19 cellular contexts compared by ENCODE assay signal in the genomic region with DNA sequence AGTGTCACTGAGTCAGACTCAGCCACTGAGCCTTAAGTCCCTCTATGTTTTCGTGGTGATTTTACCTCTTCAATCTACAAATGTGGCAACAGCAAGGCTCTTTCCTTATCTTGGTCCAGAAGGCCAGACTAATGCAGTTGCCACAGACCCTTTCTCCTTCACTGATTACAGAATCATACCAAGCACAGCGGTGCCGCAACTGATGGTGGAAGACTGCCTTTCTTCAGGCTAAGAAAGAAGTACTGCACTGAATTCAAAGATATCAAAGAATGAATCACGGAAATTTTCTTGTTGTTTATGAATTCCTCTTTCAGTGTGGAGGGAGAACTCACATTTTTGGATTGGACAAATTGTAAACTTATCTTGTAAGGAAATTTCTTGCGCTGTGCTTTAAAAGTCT. TPM values are rescaled to one million over a fixed set of nuclear protein-coding genes. Genes with fewer than 3 reads are reported as not detected.
DNase-seq lines count a peak whose midpoint lies in the region; ATAC-seq and TF ChIP-seq lines count a peak whose summit lies in the region.
"Had no signal": no experiment of that assay in that cellular context is flagged by ENCODE, and none has a peak within 500 bp of the region (broad histone marks: within the 10 kb centered on the region; RNA-seq: fewer than 3 reads in every experiment).

No MANE protein-coding gene starts in this region.

- H3K4me1 ChIP-seq in lung (ENCODE audit: control insufficient read depth in 2 of 2, insufficient read depth in 2 of 2, low read length in 2 of 2) (peaks cover 3 to 13% of the 10 kb centered on the region in 2 donors), testis (peaks cover 16% of the 10 kb centered on the region)
- H3K4me1 ChIP-seq: colonic mucosa had no signal

- H3K4me1 Mint-ChIP-seq in stimulated activated naive CD8-positive, alpha-beta T cell treated with anti-CD3 and anti-CD28 coated beads, Interleukin-15, Interleukin-2, amounts not matched to agents 100 ng/mL and 50 ng/mL, for 24 hours (ENCODE audit: low read depth): peaks cover 27% of the 10 kb centered on the region
- peaks cover 16% of the 10 kb centered on the region for H3K4me1 Mint-ChIP-seq in stimulated activated naive CD8-positive, alpha-beta T cell treated with anti-CD3 and anti-CD28 coated beads, Interleukin-15, amount 100 ng/mL, for 72 hours

- H3K27ac ChIP-seq in lung (ENCODE audit: low read depth in 1 of 2, low read length in 1 of 2) (peak overlapping the region; percentile 10 to 33), testis (peak overlapping the region; percentile 19 to 58)
- H3K27ac ChIP-seq: colonic mucosa, SJSA1 had no signal

- WGBS in lung, 2 donors: 50 to 75% methylated on average over 5 of the region's 5 CpGs
- WGBS in testis, 2 donors: 42 to 50% methylated on average over 5 of the region's 5 CpGs

- no peaks in the 10 kb centered on the region for H3K27me3 Mint-ChIP-seq in stimulated activated naive CD8-positive, alpha-beta T cell treated with anti-CD3 and anti-CD28 coated beads, Interleukin-15, Interleukin-2, amounts not matched to agents 100 ng/mL and 50 ng/mL, for 24 hours
- H3K27me3 Mint-ChIP-seq in stimulated activated naive CD8-positive, alpha-beta T cell treated with anti-CD3 and anti-CD28 coated beads, Interleukin-15, amount 100 ng/mL, for 72 hours: no peaks in the 10 kb centered on the region
- H3K27me3 Mint-ChIP-seq: activated CD4-positive, alpha-beta T cell treated with anti-CD3 and anti-CD28 coated beads, Interleukin-2, amount 10 ng/mL, durations not matched to agents 24 days and 14 days had no signal

- H3K9me3 ChIP-seq in lung (ENCODE audit: control insufficient read depth in 2 of 2, insufficient read depth in 1 of 2, low read length in 1 of 2) (no peaks in the 10 kb centered on the region), testis (no peaks in the 10 kb centered on the region)
- H3K9me3 ChIP-seq: colonic mucosa, SJSA1, tibial nerve had no signal

- peak overlapping the region; percentile 71 for H3K27ac Mint-ChIP-seq in stimulated activated naive CD8-positive, alpha-beta T cell treated with anti-CD3 and anti-CD28 coated beads, Interleukin-15, Interleukin-2, amounts not matched to agents 100 ng/mL and 50 ng/mL, for 24 hours
- H3K27ac Mint-ChIP-seq in stimulated activated naive CD8-positive, alpha-beta T cell treated with anti-CD3 and anti-CD28 coated beads, Interleukin-15, amount 100 ng/mL, for 72 hours: no peak overlapping the region
- H3K27ac Mint-ChIP-seq: activated CD4-positive, alpha-beta T cell treated with anti-CD3 and anti-CD28 coated beads, Interleukin-2, amount 10 ng/mL, durations not matched to agents 24 days and 14 days had no signal

- TF ChIP-seq POLR2A in testis (IDR thresholded peaks at IDR 0.05): no peak

- no peaks in the 10 kb centered on the region for H3K27me3 ChIP-seq in lung (ENCODE audit: control insufficient read depth, insufficient read depth)
- no peaks in the 10 kb centered on the region for H3K27me3 ChIP-seq in testis
- H3K27me3 ChIP-seq: colonic mucosa, SJSA1, tibial nerve had no signal

- no peak overlapping the region for H3K4me3 Mint-ChIP-seq in stimulated activated naive CD8-positive, alpha-beta T cell treated with anti-CD3 and anti-CD28 coated beads, Interleukin-15, Interleukin-2, amounts not matched to agents 100 ng/mL and 50 ng/mL, for 24 hours
- no peak overlapping the region for H3K4me3 Mint-ChIP-seq in stimulated activated naive CD8-positive, alpha-beta T cell treated with anti-CD3 and anti-CD28 coated beads, Interleukin-15, amount 100 ng/mL, for 72 hours
- H3K4me3 Mint-ChIP-seq: activated CD4-positive, alpha-beta T cell treated with anti-CD3 and anti-CD28 coated beads, Interleukin-2, amount 10 ng/mL, durations not matched to agents 24 days and 14 days had no signal

- DNase-seq in stimulated activated naive CD8-positive, alpha-beta T cell treated with anti-CD3 and anti-CD28 coated beads, Interleukin-15, amount 100 ng/mL, for 72 hours: no peak
- peak; percentile 21 for DNase-seq in astrocyte of the hippocampus (ENCODE audit: low read depth, low spot score)
- no peak for DNase-seq in lung (ENCODE audit: low spot score)
- peak; percentile 30 for DNase-seq in testis
- no peak for DNase-seq in dedifferentiated amniotic fluid mesenchymal stem cell (ENCODE audit: extremely low spot score)
- no peak for DNase-seq in SKM-1 (lab: John Stamatoyannopoulos, UW; ENCODE audit: unreplicated experiment)
- DNase-seq in C1 segment of cervical spinal cord (lab: John Stamatoyannopoulos, UW): no peak
- DNase-seq: activated CD4-positive, alpha-beta T cell treated with anti-CD3 and anti-CD28 coated beads, Interleukin-2, amount 10 ng/mL, durations not matched to agents 24 days and 14 days; activated T-cell treated with anti-CD3 and anti-CD28 coated beads, Interleukin-2, amount 50 U/mL, for 1 hour; amygdala; colonic mucosa; islet precursor cell; NCI-H1930; NCI-H524 treated with DMSO at 0.1 percent for 48 hours; stimulated activated CD4-positive, alpha-beta T cell treated with anti-CD3 and anti-CD28 coated beads, Interleukin-4, amount 100 ng/mL, for 4 hours; T1000 had no signal

- intact Hi-C loops in testis (cut with DNase I; ENCODE audit: low total_unique reads): no loop called here

- TF ChIP-seq CTCF in lung (IDR thresholded peaks at IDR 0.05; ENCODE audit: control extremely low read depth, extremely low read depth): no peak
- TF ChIP-seq CTCF in testis (IDR thresholded peaks at IDR 0.05): no peak

- H3K36me3 Mint-ChIP-seq in stimulated activated naive CD8-positive, alpha-beta T cell treated with anti-CD3 and anti-CD28 coated beads, Interleukin-15, Interleukin-2, amounts not matched to agents 100 ng/mL and 50 ng/mL, for 24 hours (ENCODE audit: low read depth): peaks cover 43% of the 10 kb centered on the region

- ATAC-seq in stimulated activated naive CD8-positive, alpha-beta T cell treated with anti-CD3 and anti-CD28 coated beads, Interleukin-15, amount 100 ng/mL, for 72 hours: no peak
- ATAC-seq in lung (ENCODE audit: insufficient read depth, low FRiP score): no peak

- H3K4me3 ChIP-seq in lung (no peak overlapping the region), testis (no peak overlapping the region)
- H3K4me3 ChIP-seq: colonic mucosa, SJSA1, tibial nerve had no signal

- no peaks in the 10 kb centered on the region for H3K9me3 Mint-ChIP-seq in stimulated activated naive CD8-positive, alpha-beta T cell treated with anti-CD3 and anti-CD28 coated beads, Interleukin-15, Interleukin-2, amounts not matched to agents 100 ng/mL and 50 ng/mL, for 24 hours
- H3K9me3 Mint-ChIP-seq in stimulated activated naive CD8-positive, alpha-beta T cell treated with anti-CD3 and anti-CD28 coated beads, Interleukin-15, amount 100 ng/mL, for 72 hours: no peaks in the 10 kb centered on the region
- H3K9me3 Mint-ChIP-seq: activated CD4-positive, alpha-beta T cell treated with anti-CD3 and anti-CD28 coated beads, Interleukin-2, amount 10 ng/mL, durations not matched to agents 24 days and 14 days had no signal

- H3K36me3 ChIP-seq in lung (ENCODE audit: control insufficient read depth in 2 of 2, insufficient read depth in 2 of 2, low read length in 2 of 2) (peaks cover 2 to 8% of the 10 kb centered on the region in 2 donors), testis (ENCODE audit: low read depth, missing control alignments) (no peaks in the 10 kb centered on the region)
- H3K36me3 ChIP-seq: colonic mucosa had no signal

RNA-seq across cellular contexts. Expression of a gene that starts 18.6 kb away (rescaled TPM):
- total RNA-seq in lung (10 to 100 TPM; 19.8 to 29.3 TPM), testis (10 to 100 TPM; 31.3 to 35.6 TPM)
- polyA plus RNA-seq in lung (10 to 100 TPM in 1 of 2 donors, 1 to 10 TPM in 1; 5.9 to 10.1 TPM), testis (ENCODE audit: insufficient read depth, low read depth, low replicate concordance) (20.9 TPM)

Comparison
In these comparisons a context has a peak if more than half of its experiments do, and no peak if none do; other contexts are left out.
1. DNase-seq: peak in astrocyte of the hippocampus (single experiment) and testis (single experiment); none in stimulated activated naive CD8-positive, alpha-beta T cell treated with anti-CD3 and anti-CD28 coated beads, Interleukin-15, amount 100 ng/mL, for 72 hours (0 of 2), lung (single experiment), dedifferentiated amniotic fluid mesenchymal stem cell (single experiment), SKM-1 (single experiment) and C1 segment of cervical spinal cord (0 of 14).